In genomic region chr6:32952817-32953739, GRCh38 we compare ENCODE assay signal across 8 cellular contexts. TPM values are rescaled to one million over a fixed set of nuclear protein-coding genes. Genes with fewer than 3 reads are reported as not detected.
A peak's percentile ranks its signal among the peaks of the same experiment; 100 is the strongest.
DNase-seq lines count a peak whose midpoint lies in the region; ATAC-seq and TF ChIP-seq lines count a peak whose summit lies in the region.

Gene HLA-DMA (minus strand): TSS chr6:32953097. CDS start chr6:32953036, 61 bp downstream.

- peak within 1 kb of the TSS; percentile 33 to 53 for H3K27ac ChIP-seq in liver (ENCODE audit: low read depth in 1 of 2, low read length in 2 of 2)

- intact Hi-C loops in activated CD4-positive, alpha-beta T cell treated with anti-CD3 and anti-CD28 coated beads, Interleukin-2, amount 10 ng/mL, durations not matched to agents 24 days and 14 days (cut with micrococcal nuclease) = loop anchor here (1.0 to 2.0 kb wide), 4 partner anchors 9 to 68 kb away; no protein-coding TSS in a partner anchor
- intact Hi-C loops in dendritic cell treated with granulocyte-macrophage colony-stimulating factor and Interleukin-4, amounts not matched to agents 40 ng/mL and 50 ng/mL, for 4 days (cut with micrococcal nuclease) = loop anchor here (1.0 to 2.0 kb wide), 4 partner anchors 8 to 68 kb away; no protein-coding TSS in a partner anchor

- ATAC-seq in GM18511 (IDR thresholded peaks at IDR 0.05; ENCODE audit: unreplicated experiment) = peak; percentile 95
- peak; percentile 81 for ATAC-seq in HG02970 (IDR thresholded peaks at IDR 0.05; ENCODE audit: low FRiP score, unreplicated experiment)

- peaks cover 1% of the 10 kb centered on the region for H3K36me3 Mint-ChIP-seq in activated CD4-positive, alpha-beta T cell treated with anti-CD3 and anti-CD28 coated beads, Interleukin-2, amount 10 ng/mL, durations not matched to agents 24 days and 14 days (ENCODE audit: low read depth)
- H3K36me3 Mint-ChIP-seq in dendritic cell treated with granulocyte-macrophage colony-stimulating factor and Interleukin-4, amounts not matched to agents 40 ng/mL and 50 ng/mL, for 4 days (ENCODE audit: low read depth) = peaks cover 76% of the 10 kb centered on the region

- TF ChIP-seq CTCF in AG09309 (IDR thresholded peaks at IDR 0.05; ENCODE audit: control insufficient read depth, insufficient read depth, low read depth, low read length, missing control alignments) = peak; percentile 88
- TF ChIP-seq CTCF in liver (IDR thresholded peaks at IDR 0.05; ENCODE audit: low read depth, low read length, missing input control) = peak; percentile 72

- peak within 1 kb of the TSS; percentile 77 for H3K27ac Mint-ChIP-seq in activated CD4-positive, alpha-beta T cell treated with anti-CD3 and anti-CD28 coated beads, Interleukin-2, amount 10 ng/mL, durations not matched to agents 24 days and 14 days
- H3K27ac Mint-ChIP-seq in dendritic cell treated with granulocyte-macrophage colony-stimulating factor and Interleukin-4, amounts not matched to agents 40 ng/mL and 50 ng/mL, for 4 days = peak within 1 kb of the TSS; percentile 98

- H3K4me3 Mint-ChIP-seq in activated CD4-positive, alpha-beta T cell treated with anti-CD3 and anti-CD28 coated beads, Interleukin-2, amount 10 ng/mL, durations not matched to agents 24 days and 14 days = peak within 1 kb of the TSS; percentile 84
- peak within 1 kb of the TSS; percentile 94 for H3K4me3 Mint-ChIP-seq in dendritic cell treated with granulocyte-macrophage colony-stimulating factor and Interleukin-4, amounts not matched to agents 40 ng/mL and 50 ng/mL, for 4 days

- no peaks in the 10 kb centered on the region for H3K9me3 ChIP-seq in liver (ENCODE audit: control insufficient read depth in 4 of 4, low read length in 3 of 4)

- TF ChIP-seq RAD21 in liver (IDR thresholded peaks at IDR 0.05) = peak; percentile 78 to 83

- H3K27me3 Mint-ChIP-seq in activated CD4-positive, alpha-beta T cell treated with anti-CD3 and anti-CD28 coated beads, Interleukin-2, amount 10 ng/mL, durations not matched to agents 24 days and 14 days = no peaks in the 10 kb centered on the region
- H3K27me3 Mint-ChIP-seq in dendritic cell treated with granulocyte-macrophage colony-stimulating factor and Interleukin-4, amounts not matched to agents 40 ng/mL and 50 ng/mL, for 4 days = no peaks in the 10 kb centered on the region

- 41% methylated on average over 10 of the region's 10 CpGs for WGBS in liver

- no peaks in the 10 kb centered on the region for H3K36me3 ChIP-seq in liver (ENCODE audit: control insufficient read depth in 4 of 4, insufficient read depth in 3 of 4, low read depth in 1 of 4, low read length in 3 of 4)

- H3K27me3 ChIP-seq in liver (ENCODE audit: control insufficient read depth in 4 of 4, insufficient read depth in 4 of 4, low read length in 3 of 4) = no peaks in the 10 kb centered on the region

- peak within 1 kb of the TSS; percentile 44 to 56 for H3K9ac ChIP-seq in liver (ENCODE audit: low read depth in 1 of 2, low read length in 2 of 2)

- peaks cover 49% of the 10 kb centered on the region for H3K4me1 Mint-ChIP-seq in activated CD4-positive, alpha-beta T cell treated with anti-CD3 and anti-CD28 coated beads, Interleukin-2, amount 10 ng/mL, durations not matched to agents 24 days and 14 days
- peaks cover 70% of the 10 kb centered on the region for H3K4me1 Mint-ChIP-seq in dendritic cell treated with granulocyte-macrophage colony-stimulating factor and Interleukin-4, amounts not matched to agents 40 ng/mL and 50 ng/mL, for 4 days (ENCODE audit: low read depth)

- H3K4me3 ChIP-seq in AG09309 (ENCODE audit: control insufficient read depth, low read depth, low read length) (no peak within 1 kb of the TSS), liver (ENCODE audit: low read depth in 1 of 3, low read length in 3 of 3) (peak within 1 kb of the TSS in 2 of 3 donors; percentile 27 to 31)

- peaks cover 0 to 4% (median 1%) of the 10 kb centered on the region in 4 donors for H3K4me1 ChIP-seq in liver (ENCODE audit: control insufficient read depth in 4 of 4, insufficient read depth in 4 of 4, low read length in 3 of 4)

- DNase-seq in AG09309 (ENCODE audit: low read depth) (peak; percentile 96), NCI-H226 (peak; percentile 92)
- DNase-seq in activated CD4-positive, alpha-beta T cell treated with anti-CD3 and anti-CD28 coated beads, Interleukin-2, amount 10 ng/mL, durations not matched to agents 24 days and 14 days = peak; percentile 94
- peak; percentile 52 to 58 for DNase-seq in stimulated activated CD4-positive, alpha-beta T cell treated with anti-CD3 and anti-CD28 coated beads, Interleukin-4, amount 100 ng/mL, for 48 hours (ENCODE audit: low read depth in 2 of 2)

- H3K9me3 Mint-ChIP-seq in activated CD4-positive, alpha-beta T cell treated with anti-CD3 and anti-CD28 coated beads, Interleukin-2, amount 10 ng/mL, durations not matched to agents 24 days and 14 days = no peaks in the 10 kb centered on the region
- H3K9me3 Mint-ChIP-seq in dendritic cell treated with granulocyte-macrophage colony-stimulating factor and Interleukin-4, amounts not matched to agents 40 ng/mL and 50 ng/mL, for 4 days = no peaks in the 10 kb centered on the region

TF ChIP-seq in liver, 16 proteins besides CTCF, POLR2A, EP300 and RAD21:
- TF ChIP-seq FOXA2 (IDR thresholded peaks at IDR 0.05) (no peak), RXRA (IDR thresholded peaks at IDR 0.05) (peak; percentile 68 to 74), ATF3 (IDR thresholded peaks at IDR 0.05) (no peak), HNF4G (IDR thresholded peaks at IDR 0.05) (no peak), EGR1 (IDR thresholded peaks at IDR 0.05; ENCODE audit: low read depth in 2 of 2) (peak in 1 of 2 donors; percentile 28), HNF4A (conservative IDR thresholded peaks at IDR 0.05) (peak in 1 of 2 donors; percentile 28), YY1 (IDR thresholded peaks at IDR 0.05) (peak; percentile 36), JUND (IDR thresholded peaks at IDR 0.05) (peak in 1 of 2 donors; percentile 12), TAF1 (conservative IDR thresholded peaks at IDR 0.05) (peak; percentile 46), NR2F2 (IDR thresholded peaks at IDR 0.05) (peak; percentile 71), SP1 (IDR thresholded peaks at IDR 0.05) (peak; percentile 74), MAX (IDR thresholded peaks at IDR 0.05) (peak; percentile 43)
- TF ChIP-seq, protein P1, sequence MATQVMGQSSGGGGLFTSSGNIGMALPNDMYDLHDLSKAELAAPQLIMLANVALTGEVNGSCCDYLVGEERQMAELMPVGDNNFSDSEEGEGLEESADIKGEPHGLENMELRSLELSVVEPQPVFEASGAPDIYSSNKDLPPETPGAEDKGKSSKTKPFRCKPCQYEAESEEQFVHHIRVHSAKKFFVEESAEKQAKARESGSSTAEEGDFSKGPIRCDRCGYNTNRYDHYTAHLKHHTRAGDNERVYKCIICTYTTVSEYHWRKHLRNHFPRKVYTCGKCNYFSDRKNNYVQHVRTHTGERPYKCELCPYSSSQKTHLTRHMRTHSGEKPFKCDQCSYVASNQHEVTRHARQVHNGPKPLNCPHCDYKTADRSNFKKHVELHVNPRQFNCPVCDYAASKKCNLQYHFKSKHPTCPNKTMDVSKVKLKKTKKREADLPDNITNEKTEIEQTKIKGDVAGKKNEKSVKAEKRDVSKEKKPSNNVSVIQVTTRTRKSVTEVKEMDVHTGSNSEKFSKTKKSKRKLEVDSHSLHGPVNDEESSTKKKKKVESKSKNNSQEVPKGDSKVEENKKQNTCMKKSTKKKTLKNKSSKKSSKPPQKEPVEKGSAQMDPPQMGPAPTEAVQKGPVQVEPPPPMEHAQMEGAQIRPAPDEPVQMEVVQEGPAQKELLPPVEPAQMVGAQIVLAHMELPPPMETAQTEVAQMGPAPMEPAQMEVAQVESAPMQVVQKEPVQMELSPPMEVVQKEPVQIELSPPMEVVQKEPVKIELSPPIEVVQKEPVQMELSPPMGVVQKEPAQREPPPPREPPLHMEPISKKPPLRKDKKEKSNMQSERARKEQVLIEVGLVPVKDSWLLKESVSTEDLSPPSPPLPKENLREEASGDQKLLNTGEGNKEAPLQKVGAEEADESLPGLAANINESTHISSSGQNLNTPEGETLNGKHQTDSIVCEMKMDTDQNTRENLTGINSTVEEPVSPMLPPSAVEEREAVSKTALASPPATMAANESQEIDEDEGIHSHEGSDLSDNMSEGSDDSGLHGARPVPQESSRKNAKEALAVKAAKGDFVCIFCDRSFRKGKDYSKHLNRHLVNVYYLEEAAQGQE (IDR thresholded peaks at IDR 0.05) = peak; percentile 42
TF ChIP-seq in liver: peak in this region for 10.

RNA-seq across cellular contexts. Expression of gene HLA-DMA, which starts in this region (rescaled TPM):
- total RNA-seq in activated CD4-positive, alpha-beta T cell treated with anti-CD3 and anti-CD28 coated beads, Interleukin-2, amount 10 ng/mL, durations not matched to agents 24 days and 14 days = 8.1 and 8.7 TPM in 2 replicates
- total RNA-seq in liver = 1 to 10 TPM; 6.2 to 7.8 TPM
- 10 to 100 TPM in 1 of 2 donors, 1 to 10 TPM in 1; 10.0 to 15.1 TPM for polyA plus RNA-seq in liver
